In genomic region chr3:122982202-122983185, GRCh38 we compare ENCODE assay signal across 16 cellular contexts. TPM values are rescaled to one million over a fixed set of nuclear protein-coding genes. Genes with fewer than 3 reads are reported as not detected.
DNase-seq lines count a peak whose midpoint lies in the region; ATAC-seq and TF ChIP-seq lines count a peak whose summit lies in the region.
"Had no signal": no experiment of that assay in that cellular context is flagged by ENCODE, and none has a peak within 500 bp of the region (broad histone marks: within the 10 kb centered on the region; RNA-seq: fewer than 3 reads in every experiment).

No MANE protein-coding gene starts in this region.

- CTCF ChIA-PET in PC-9 (lab: Charles Lee), result no interaction called here

- TF ChIP-seq CTCF in PC-9 (conservative IDR thresholded peaks at IDR 0.05) (0 out of 2 replicates have a peak, but pooled peaks have one; percentile 25), heart left ventricle (IDR thresholded peaks at IDR 0.05) (peak in 3 of 12 donors; percentile 24 to 33 (median 25))

- intact Hi-C loops in PC-9 (cut with micrococcal nuclease; ENCODE audit: unreplicated experiment) (no loop called here), heart left ventricle (cut with DNase I) (loop anchor here in 4 of 10 donors (5.0 kb wide), 2 partner anchors 35 to 40 kb away; no protein-coding TSS in a partner anchor)
- intact Hi-C loops in activated T-helper 2 cell treated with anti-CD3 and anti-CD28 coated beads, Interferon-gamma antibody, Interleukin-2, Interleukin-4, amounts not matched to agents 10 μg/mL and 5 μg/mL and 100 μg/mL, durations not matched to agents 14 hours and 24 hours and 36 hours (cut with micrococcal nuclease), result no loop called here

- H3K27me3 Mint-ChIP-seq in activated T-helper 2 cell treated with anti-CD3 and anti-CD28 coated beads, Interferon-gamma antibody, Interleukin-2, Interleukin-4, amounts not matched to agents 10 μg/mL and 5 μg/mL and 100 μg/mL, durations not matched to agents 14 hours and 24 hours and 36 hours (ENCODE audit: low read depth), result peaks cover 25% of the 10 kb centered on the region

- no peak overlapping the region for H3K27ac ChIP-seq in PC-9
- H3K27ac ChIP-seq in heart left ventricle, result peak overlapping the region in 2 of 12 donors; percentile 3 to 10
- H3K27ac ChIP-seq: SJCRH30, spleen had no signal

- H3K4me1 ChIP-seq in PC-9 (replicated peaks; ENCODE audit: insufficient read depth) (peaks cover 20% of the 10 kb centered on the region), heart left ventricle (peaks cover 0 to 53% (median 31%) of the 10 kb centered on the region in 12 donors)

- H3K9me3 ChIP-seq in PC-9 (ENCODE audit: insufficient read depth, low read depth) (no peaks in the 10 kb centered on the region), heart left ventricle (no peaks in the 10 kb centered on the region)
- H3K9me3 ChIP-seq: SJCRH30, spleen had no signal

- H3K4me1 Mint-ChIP-seq in activated T-helper 2 cell treated with anti-CD3 and anti-CD28 coated beads, Interferon-gamma antibody, Interleukin-2, Interleukin-4, amounts not matched to agents 10 μg/mL and 5 μg/mL and 100 μg/mL, durations not matched to agents 14 hours and 24 hours and 36 hours (ENCODE audit: low read depth), result peaks cover 6% of the 10 kb centered on the region

- peaks cover 13% of the 10 kb centered on the region; the same call in 1 of the 2 replicates for H3F3A ChIP-seq in PC-9 (ENCODE audit: insufficient read depth, low read depth)

- H3K36me3 ChIP-seq in PC-9 (ENCODE audit: low read depth), result no peaks in the 10 kb centered on the region
- no peaks in the 10 kb centered on the region for H3K36me3 ChIP-seq in heart left ventricle
- H3K36me3 ChIP-seq: SJCRH30, spleen had no signal

- TF ChIP-seq POLR2A in heart left ventricle (IDR thresholded peaks at IDR 0.05), result no peak

- no peaks in the 10 kb centered on the region for H3K36me3 Mint-ChIP-seq in activated T-helper 2 cell treated with anti-CD3 and anti-CD28 coated beads, Interferon-gamma antibody, Interleukin-2, Interleukin-4, amounts not matched to agents 10 μg/mL and 5 μg/mL and 100 μg/mL, durations not matched to agents 14 hours and 24 hours and 36 hours (ENCODE audit: low read depth)

- H2AFZ ChIP-seq in PC-9, result no peak overlapping the region

- no peak overlapping the region for H3K4me3 Mint-ChIP-seq in activated T-helper 2 cell treated with anti-CD3 and anti-CD28 coated beads, Interferon-gamma antibody, Interleukin-2, Interleukin-4, amounts not matched to agents 10 μg/mL and 5 μg/mL and 100 μg/mL, durations not matched to agents 14 hours and 24 hours and 36 hours (ENCODE audit: low read depth)

- POLR2A ChIA-PET in PC-9 (lab: Charles Lee; ENCODE audit: unreplicated experiment), result no interaction called here

- no peaks in the 10 kb centered on the region for H3K9me3 Mint-ChIP-seq in activated T-helper 2 cell treated with anti-CD3 and anti-CD28 coated beads, Interferon-gamma antibody, Interleukin-2, Interleukin-4, amounts not matched to agents 10 μg/mL and 5 μg/mL and 100 μg/mL, durations not matched to agents 14 hours and 24 hours and 36 hours

- no peaks in the 10 kb centered on the region for H3K79me2 ChIP-seq in PC-9 (ENCODE audit: low read depth)

- no peaks in the 10 kb centered on the region for H4K20me1 ChIP-seq in PC-9 (ENCODE audit: insufficient read depth)

- 39 to 61% (median 47%) methylated on average over 14 to 15 of the region's 15 CpGs for WGBS in heart left ventricle, 4 donors

- peak; percentile 33 for DNase-seq in DMS 273 (lab: John Stamatoyannopoulos, UW; ENCODE audit: unreplicated experiment)
- DNase-seq in DMS 273 treated with DMSO at 0.1 percent for 48 hours (lab: John Stamatoyannopoulos, UW), result no peak
- DNase-seq in PC-9, result no peak
- DNase-seq in heart left ventricle, result peak in 3 of 5 donors; percentile 51 to 65 (median 56)
- DNase-seq in putamen (ENCODE audit: low spot score), result peak; percentile 68
- DNase-seq in NOMO-1 (lab: John Stamatoyannopoulos, UW; ENCODE audit: unreplicated experiment in 2 of 2), result no peak
- DNase-seq in NOMO-1 treated with dmso at 0.1 percent for 144 hours (lab: John Stamatoyannopoulos, UW; ENCODE audit: unreplicated experiment), result no peak
- DNase-seq in activated T-helper 2 cell treated with anti-CD3 and anti-CD28 coated beads, Interferon-gamma antibody, Interleukin-2, Interleukin-4, amounts not matched to agents 10 μg/mL and 5 μg/mL and 100 μg/mL, durations not matched to agents 14 hours and 24 hours and 36 hours (ENCODE audit: low spot score), result no peak
- DNase-seq: 8988T; activated CD4-positive, alpha-beta T cell treated with anti-CD3 and anti-CD28 coated beads, Interleukin-2, amount 50 U/mL, for 1 hour; activated gamma-delta T cell; KG1; NCI-H345; SJCRH30; spleen had no signal

- no peak overlapping the region for H3K4me3 ChIP-seq in PC-9
- H3K4me3 ChIP-seq in heart left ventricle, result no peak overlapping the region
- H3K4me3 ChIP-seq: SJCRH30, spleen had no signal

- no peak overlapping the region for H3K27ac Mint-ChIP-seq in activated T-helper 2 cell treated with anti-CD3 and anti-CD28 coated beads, Interferon-gamma antibody, Interleukin-2, Interleukin-4, amounts not matched to agents 10 μg/mL and 5 μg/mL and 100 μg/mL, durations not matched to agents 14 hours and 24 hours and 36 hours

- H3K4me2 ChIP-seq in PC-9, result no peak overlapping the region

- BruUV-seq in PC-9 (replicated peaks; lab: Mats Ljungman, UMichigan), result no TSS peak

- no peaks in the 10 kb centered on the region for H3K9me2 ChIP-seq in PC-9 (ENCODE audit: insufficient read depth)

- peak in 3 of 4 donors; percentile 3 to 36 (median 30) for ATAC-seq in heart left ventricle

- H3K27me3 ChIP-seq in PC-9 (ENCODE audit: insufficient read depth, low read depth) (peaks cover 7% of the 10 kb centered on the region; the same call in 1 of the 2 replicates), heart left ventricle (no peaks in the 10 kb centered on the region)

RNA-seq across cellular contexts. Expression of gene SEMA5B, which starts 45.1 kb away (rescaled TPM):
- total RNA-seq in PC-9 (2021) (not detected in 2 replicates), heart left ventricle (10 to 100 TPM in 3 of 9 donors, 1 to 10 TPM in 6; 2.2 to 16.7 (median 7.4) TPM)
- 1 to 10 TPM; 3.2 to 5.5 TPM for polyA plus RNA-seq in heart left ventricle
- not detected in 2 replicates for total RNA-seq in activated T-helper 2 cell treated with anti-CD3 and anti-CD28 coated beads, Interferon-gamma antibody, Interleukin-2, Interleukin-4, amounts not matched to agents 10 μg/mL and 5 μg/mL and 100 μg/mL, durations not matched to agents 14 hours and 24 hours and 36 hours
- total RNA-seq: glomerular endothelial cell had no signal

Comparison
In these comparisons a context has a peak if more than half of its experiments do, and no peak if none do; other contexts are left out.
1. DNase-seq: peak in DMS 273 (single experiment), heart left ventricle (3 of 5) and putamen (single experiment); none in DMS 273 treated with DMSO at 0.1 percent for 48 hours (single experiment), PC-9 (0 of 2), NOMO-1 (0 of 2), NOMO-1 treated with dmso at 0.1 percent for 144 hours (single experiment) and activated T-helper 2 cell treated with anti-CD3 and anti-CD28 coated beads, Interferon-gamma antibody, Interleukin-2, Interleukin-4, amounts not matched to agents 10 μg/mL and 5 μg/mL and 100 μg/mL, durations not matched to agents 14 hours and 24 hours and 36 hours (single experiment).